ENCODE assay signal across 21 cellular contexts in genomic region chr17:5362162-5362811, GRCh38.
"Had no signal": no experiment of that assay in that cellular context is flagged by ENCODE, and none has a peak within 500 bp of the region (broad histone marks: within the 10 kb centered on the region; RNA-seq: fewer than 3 reads in every experiment).

No MANE protein-coding gene starts in this region.

- ATAC-seq: activated CD8-positive, alpha-beta T cell treated with anti-CD3 and anti-CD28 coated beads, Interleukin-2, amount 10 ng/mL, durations not matched to agents 7 days and 5 days; activated T-cell treated with anti-CD3 and anti-CD28 coated beads, Interleukin-2, amount 50 U/mL, for 4 hours; esophagus mucosa; gastrocnemius medialis; left colon; lower lobe of right lung; natural killer cell treated with Interleukin-12 subunit alpha and Interleukin-12 subunit beta and Interleukin-15 and Interleukin-18, amount 100 ng/mL, for 72 hours; stimulated activated naive B cell treated with anti-CD40 and anti-IgM and Interleukin-4, amounts not matched to agents 10 μg/mL and 1 μg/mL and 100 μg/mL, for 72 hours had no signal

- H3K9ac ChIP-seq: parathyroid adenoma had no signal

- H3K27me3 Mint-ChIP-seq: activated B cell treated with CpG ODN at 0.5 μM for 24 hours; activated CD4-positive, alpha-beta T cell treated with anti-CD3 and anti-CD28 coated beads, Interleukin-2, amount 10 ng/mL, durations not matched to agents 24 days and 14 days; natural killer cell treated with Interleukin-12 subunit alpha and Interleukin-12 subunit beta and Interleukin-15 and Interleukin-18, amount 100 ng/mL, for 72 hours; stimulated activated naive B cell treated with anti-CD40 and anti-IgM and Interleukin-4, amounts not matched to agents 10 μg/mL and 1 μg/mL and 100 μg/mL, for 72 hours had no signal

- H3K4me3 Mint-ChIP-seq: activated B cell treated with CpG ODN at 0.5 μM for 24 hours; activated CD4-positive, alpha-beta T cell treated with anti-CD3 and anti-CD28 coated beads, Interleukin-2, amount 10 ng/mL, durations not matched to agents 24 days and 14 days; activated CD8-positive, alpha-beta T cell treated with anti-CD3 and anti-CD28 coated beads, Interleukin-2, amount 10 ng/mL, durations not matched to agents 7 days and 5 days; activated naive CD4-positive, alpha-beta T cell treated with anti-CD3 and anti-CD28 coated beads for 36 hours; activated T-cell treated with anti-CD3 and anti-CD28 coated beads, Interleukin-2, amount 50 U/mL, for 4 hours; mesothelial cell of epicardium; natural killer cell treated with Interleukin-12 subunit alpha and Interleukin-12 subunit beta and Interleukin-15 and Interleukin-18, amount 100 ng/mL, for 72 hours; stimulated activated naive B cell treated with anti-CD40 and anti-IgM and Interleukin-4, amounts not matched to agents 10 μg/mL and 1 μg/mL and 100 μg/mL, for 72 hours had no signal

- H3K27ac Mint-ChIP-seq: activated B cell treated with CpG ODN at 0.5 μM for 24 hours; activated CD4-positive, alpha-beta T cell treated with anti-CD3 and anti-CD28 coated beads, Interleukin-2, amount 10 ng/mL, durations not matched to agents 24 days and 14 days; activated CD8-positive, alpha-beta T cell treated with anti-CD3 and anti-CD28 coated beads, Interleukin-2, amount 10 ng/mL, durations not matched to agents 7 days and 5 days; activated naive CD4-positive, alpha-beta T cell treated with anti-CD3 and anti-CD28 coated beads for 36 hours; mesothelial cell of epicardium; natural killer cell treated with Interleukin-12 subunit alpha and Interleukin-12 subunit beta and Interleukin-15 and Interleukin-18, amount 100 ng/mL, for 72 hours had no signal

- DNase-seq: activated B cell treated with CpG ODN at 0.5 μM for 24 hours; activated CD4-positive, alpha-beta T cell treated with anti-CD3 and anti-CD28 coated beads, Interleukin-2, amount 10 ng/mL, durations not matched to agents 24 days and 14 days; activated CD8-positive, alpha-beta T cell treated with anti-CD3 and anti-CD28 coated beads, Interleukin-2, amount 10 ng/mL, durations not matched to agents 7 days and 5 days; activated naive CD4-positive, alpha-beta T cell treated with anti-CD3 and anti-CD28 coated beads for 36 hours; activated T-cell treated with anti-CD3 and anti-CD28 coated beads, Interleukin-2, amount 50 U/mL, for 4 hours; cerebellar nuclear complex; cortex of kidney; gastrocnemius medialis; head of caudate nucleus; left colon; lower lobe of right lung; spleen; stimulated activated CD4-positive, alpha-beta T cell treated with anti-CD3 and anti-CD28 coated beads, Interleukin-4, amount 100 ng/mL, for 4 hours; stimulated activated naive B cell treated with anti-CD40 and anti-IgM and Interleukin-4, amounts not matched to agents 10 μg/mL and 1 μg/mL and 100 μg/mL, for 72 hours; thyroid gland had no signal

- H3K9me3 Mint-ChIP-seq: activated B cell treated with CpG ODN at 0.5 μM for 24 hours; activated CD4-positive, alpha-beta T cell treated with anti-CD3 and anti-CD28 coated beads, Interleukin-2, amount 10 ng/mL, durations not matched to agents 24 days and 14 days; activated naive CD4-positive, alpha-beta T cell treated with anti-CD3 and anti-CD28 coated beads for 36 hours; activated T-cell treated with anti-CD3 and anti-CD28 coated beads, Interleukin-2, amount 50 U/mL, for 4 hours; mesothelial cell of epicardium; natural killer cell treated with Interleukin-12 subunit alpha and Interleukin-12 subunit beta and Interleukin-15 and Interleukin-18, amount 100 ng/mL, for 72 hours; stimulated activated naive B cell treated with anti-CD40 and anti-IgM and Interleukin-4, amounts not matched to agents 10 μg/mL and 1 μg/mL and 100 μg/mL, for 72 hours had no signal

- H3K27ac ChIP-seq: breast epithelium, gastrocnemius medialis, lower lobe of right lung, neutrophil, parathyroid adenoma, spleen, thyroid gland had no signal

- H3K9me3 ChIP-seq: breast epithelium, gastrocnemius medialis, lower lobe of right lung, neutrophil, spleen, thyroid gland had no signal

- H3K27me3 ChIP-seq: breast epithelium, gastrocnemius medialis, neutrophil, spleen, thyroid gland had no signal

- H3K4me1 Mint-ChIP-seq: activated CD4-positive, alpha-beta T cell treated with anti-CD3 and anti-CD28 coated beads, Interleukin-2, amount 10 ng/mL, durations not matched to agents 24 days and 14 days had no signal

- H3K4me1 ChIP-seq: breast epithelium, gastrocnemius medialis, lower lobe of right lung, parathyroid adenoma, spleen, thyroid gland had no signal

- H3K4me3 ChIP-seq: breast epithelium, gastrocnemius medialis, lower lobe of right lung, spleen, thyroid gland had no signal
